In genomic region chr2:237696471-237696870, GRCh38 we compare ENCODE assay signal across 8 cellular contexts.
DNase-seq lines count a peak whose midpoint lies in the region; ATAC-seq and TF ChIP-seq lines count a peak whose summit lies in the region.

No MANE protein-coding gene starts in this region.

- TF ChIP-seq CTCF in MM.1S (IDR thresholded peaks at IDR 0.05; ENCODE audit: low read length) (no peak), suprapubic skin (IDR thresholded peaks at IDR 0.05) (no peak)

- H3K36me3 ChIP-seq in MM.1S (replicated peaks; ENCODE audit: insufficient read depth, low read length), result no peaks in the 10 kb centered on the region
- no peaks in the 10 kb centered on the region for H3K36me3 ChIP-seq in suprapubic skin

- peak overlapping the region; percentile 91 for H3K4me3 ChIP-seq in MM.1S (ENCODE audit: low read length)
- H3K4me3 ChIP-seq in suprapubic skin, result no peak overlapping the region

- H3K27me3 ChIP-seq in MM.1S (replicated peaks; ENCODE audit: insufficient read depth, low read length) (no peaks in the 10 kb centered on the region), suprapubic skin (no peaks in the 10 kb centered on the region)

- no peak for ATAC-seq in esophagus mucosa

- no peaks in the 10 kb centered on the region for H3K9me2 ChIP-seq in MM.1S (replicated peaks; ENCODE audit: insufficient read depth, low read length)

- H3F3A ChIP-seq in MM.1S (ENCODE audit: insufficient read depth, low read length), result peaks cover 64% of the 10 kb centered on the region

- H3K9me3 ChIP-seq in MM.1S (replicated peaks; ENCODE audit: insufficient read depth, low read length), result no peaks in the 10 kb centered on the region
- no peaks in the 10 kb centered on the region for H3K9me3 ChIP-seq in suprapubic skin

- no peaks in the 10 kb centered on the region for H4K20me1 ChIP-seq in MM.1S (ENCODE audit: insufficient read depth, low read length)

- H3K27ac ChIP-seq in MM.1S (ENCODE audit: low read length) (peak overlapping the region; percentile 100), suprapubic skin (peak overlapping the region; percentile 36)

- peak; percentile 72 for DNase-seq in activated CD8-positive, alpha-beta memory T cell treated with anti-CD3 and anti-CD28 coated beads for 24 hours
- DNase-seq in activated CD8-positive, alpha-beta memory T cell treated with anti-CD3 and anti-CD28 coated beads, Interleukin-2, amount 50 U/mL, for 48 hours, result no peak
- peak; percentile 76 for DNase-seq in MM.1S
- peak; percentile 31 to 35 for DNase-seq in erythroblast (lab: John Stamatoyannopoulos, UW)
- peak in 1 of 2 donors; percentile 48 for DNase-seq in suprapubic skin (ENCODE audit: low spot score in 2 of 2)
- DNase-seq in activated CD4-positive, CD25-positive, alpha-beta regulatory T cell treated with anti-CD3 and anti-CD28 coated beads, Interleukin-2, amount 50 U/mL, for 72 hours, result no peak
- DNase-seq in NCI-H187 treated with DMSO at 0.1 percent for 48 hours (lab: John Stamatoyannopoulos, UW), result no peak

- WGBS in suprapubic skin, result 39% methylated on average over 5 of the region's 5 CpGs

- peaks cover 89% of the 10 kb centered on the region for H3K79me2 ChIP-seq in MM.1S (ENCODE audit: low read length)

- H3K4me1 ChIP-seq in MM.1S (ENCODE audit: low read length) (peaks cover 55% of the 10 kb centered on the region), suprapubic skin (peaks cover 87% of the 10 kb centered on the region)

- TF ChIP-seq EP300 in suprapubic skin (IDR thresholded peaks at IDR 0.05), result no peak

- TF ChIP-seq POLR2A in erythroblast (IDR thresholded peaks at IDR 0.05; ENCODE audit: low read length) (no peak), suprapubic skin (IDR thresholded peaks at IDR 0.05) (no peak)

- H2AFZ ChIP-seq in MM.1S (ENCODE audit: low read length), result no peak overlapping the region

- peak overlapping the region; percentile 99 for H3K4me2 ChIP-seq in MM.1S (ENCODE audit: low read depth, low read length)

- H3K9ac ChIP-seq in MM.1S (ENCODE audit: low read length), result peak overlapping the region; percentile 98

Comparison
In these comparisons a context has a peak if more than half of its experiments do, and no peak if none do; other contexts are left out.
1. DNase-seq: peak in activated CD8-positive, alpha-beta memory T cell treated with anti-CD3 and anti-CD28 coated beads for 24 hours (single experiment), MM.1S (single experiment) and erythroblast (2 of 2); none in activated CD8-positive, alpha-beta memory T cell treated with anti-CD3 and anti-CD28 coated beads, Interleukin-2, amount 50 U/mL, for 48 hours (single experiment), activated CD4-positive, CD25-positive, alpha-beta regulatory T cell treated with anti-CD3 and anti-CD28 coated beads, Interleukin-2, amount 50 U/mL, for 72 hours (single experiment) and NCI-H187 treated with DMSO at 0.1 percent for 48 hours (single experiment).